21 cellular contexts compared by ENCODE assay signal in genomic region chr2:106363788-106364187, GRCh38.
DNase-seq lines count a peak whose midpoint lies in the region; ATAC-seq and TF ChIP-seq lines count a peak whose summit lies in the region.
"Had no signal": no experiment of that assay in that cellular context is flagged by ENCODE, and none has a peak within 500 bp of the region (broad histone marks: within the 10 kb centered on the region; RNA-seq: fewer than 3 reads in every experiment).

No MANE protein-coding gene starts in this region.

- H2AFZ ChIP-seq in OCI-LY7 (ENCODE audit: low read length): no peak overlapping the region

- no peaks in the 10 kb centered on the region for H4K20me1 ChIP-seq in OCI-LY7 (ENCODE audit: insufficient read depth, low read length)

- H3K9me2 ChIP-seq in OCI-LY7 (ENCODE audit: insufficient read depth, low read length): no peaks in the 10 kb centered on the region

- DNase-seq in activated CD8-positive, alpha-beta T cell treated with anti-CD3 and anti-CD28 coated beads for 36 hours: peak; percentile 25
- no peak for DNase-seq in activated CD8-positive, alpha-beta T cell treated with anti-CD3 and anti-CD28 coated beads, Interleukin-2, amount 10 ng/mL, durations not matched to agents 7 days and 5 days
- DNase-seq in HT1080 (ENCODE audit: low read depth): peak; percentile 13
- no peak for DNase-seq in activated naive CD8-positive, alpha-beta T cell treated with anti-CD3 and anti-CD28 coated beads, Interleukin-2, amount 50 U/mL, for 24 hours
- no peak for DNase-seq in stimulated activated naive B cell treated with anti-CD40 and anti-IgM and Interleukin-4, amounts not matched to agents 10 μg/mL and 1 μg/mL and 100 μg/mL, for 72 hours
- no peak for DNase-seq in OCI-LY7 (ENCODE audit: low spot score)
- no peak for DNase-seq in ecto neural progenitor cell (ENCODE audit: low spot score)
- DNase-seq in effector memory CD8-positive, alpha-beta T cell: no peak
- DNase-seq: Calu3; CD8-positive, alpha-beta memory T cell; EL; GF-D8; NCI-H1694; NCI-H2081; NCI-H446; NCI-H526; RPMI8226; SHP77 had no signal

- CTCF ChIA-PET in activated CD8-positive, alpha-beta T cell treated with anti-CD3 and anti-CD28 coated beads for 36 hours (lab: Charles Lee): no interaction called here
- CTCF ChIA-PET in activated CD8-positive, alpha-beta T cell treated with anti-CD3 and anti-CD28 coated beads, Interleukin-2, amount 10 ng/mL, durations not matched to agents 7 days and 5 days (lab: Charles Lee): no interaction called here
- CTCF ChIA-PET in OCI-LY7 (lab: Charles Lee; ENCODE audit: unreplicated experiment): no interaction called here

- no TSS peak for BruUV-seq in OCI-LY7 (replicated peaks; lab: Mats Ljungman, UMichigan)

- no peak overlapping the region for H3K27ac ChIP-seq in OCI-LY7 (ENCODE audit: low read depth, low read length, poor library complexity, severe bottlenecking)
- H3K27ac ChIP-seq: C4-2B had no signal

- no peaks in the 10 kb centered on the region for H3K79me2 ChIP-seq in OCI-LY7 (ENCODE audit: insufficient read depth, low read depth, low read length)

- POLR2A ChIA-PET in activated CD8-positive, alpha-beta T cell treated with anti-CD3 and anti-CD28 coated beads for 36 hours (lab: Charles Lee): no interaction called here
- POLR2A ChIA-PET in activated CD8-positive, alpha-beta T cell treated with anti-CD3 and anti-CD28 coated beads, Interleukin-2, amount 10 ng/mL, durations not matched to agents 7 days and 5 days (lab: Charles Lee): no interaction called here
- POLR2A ChIA-PET in OCI-LY7 (lab: Charles Lee): no interaction called here

- H3K4me3 Mint-ChIP-seq in activated CD8-positive, alpha-beta T cell treated with anti-CD3 and anti-CD28 coated beads for 36 hours: no peak overlapping the region
- no peak overlapping the region for H3K4me3 Mint-ChIP-seq in activated CD8-positive, alpha-beta T cell treated with anti-CD3 and anti-CD28 coated beads, Interleukin-2, amount 10 ng/mL, durations not matched to agents 7 days and 5 days
- H3K4me3 Mint-ChIP-seq in activated naive CD8-positive, alpha-beta T cell treated with anti-CD3 and anti-CD28 coated beads, Interleukin-2, amount 50 U/mL, for 24 hours: no peak overlapping the region
- no peak overlapping the region for H3K4me3 Mint-ChIP-seq in stimulated activated naive B cell treated with anti-CD40 and anti-IgM and Interleukin-4, amounts not matched to agents 10 μg/mL and 1 μg/mL and 100 μg/mL, for 72 hours
- no peak overlapping the region for H3K4me3 Mint-ChIP-seq in effector memory CD8-positive, alpha-beta T cell
- H3K4me3 Mint-ChIP-seq: IgD-negative memory B cell had no signal

- H3K9me3 ChIP-seq in OCI-LY7 (ENCODE audit: low read length): no peaks in the 10 kb centered on the region

- no peak overlapping the region for H3K4me2 ChIP-seq in OCI-LY7 (ENCODE audit: low read length)

- H3K36me3 ChIP-seq in OCI-LY7 (ENCODE audit: insufficient read depth, low read length): no peaks in the 10 kb centered on the region

- no peaks in the 10 kb centered on the region for H3K36me3 Mint-ChIP-seq in activated CD8-positive, alpha-beta T cell treated with anti-CD3 and anti-CD28 coated beads for 36 hours (ENCODE audit: low read depth)
- no peaks in the 10 kb centered on the region for H3K36me3 Mint-ChIP-seq in activated CD8-positive, alpha-beta T cell treated with anti-CD3 and anti-CD28 coated beads, Interleukin-2, amount 10 ng/mL, durations not matched to agents 7 days and 5 days (ENCODE audit: low read depth)
- no peaks in the 10 kb centered on the region for H3K36me3 Mint-ChIP-seq in activated naive CD8-positive, alpha-beta T cell treated with anti-CD3 and anti-CD28 coated beads, Interleukin-2, amount 50 U/mL, for 24 hours (ENCODE audit: low read depth)
- peaks cover 0 to 2% of the 10 kb centered on the region in 2 donors for H3K36me3 Mint-ChIP-seq in stimulated activated naive B cell treated with anti-CD40 and anti-IgM and Interleukin-4, amounts not matched to agents 10 μg/mL and 1 μg/mL and 100 μg/mL, for 72 hours
- H3K36me3 Mint-ChIP-seq in effector memory CD8-positive, alpha-beta T cell (ENCODE audit: insufficient read depth): no peaks in the 10 kb centered on the region
- H3K36me3 Mint-ChIP-seq: CD8-positive, alpha-beta memory T cell; IgD-negative memory B cell had no signal

- intact Hi-C loops in activated CD8-positive, alpha-beta T cell treated with anti-CD3 and anti-CD28 coated beads for 36 hours (cut with micrococcal nuclease): no loop called here
- intact Hi-C loops in OCI-LY7 (cut with micrococcal nuclease; ENCODE audit: unreplicated experiment): no loop called here

- H3K9me3 Mint-ChIP-seq in activated CD8-positive, alpha-beta T cell treated with anti-CD3 and anti-CD28 coated beads for 36 hours: peaks cover 2% of the 10 kb centered on the region
- no peaks in the 10 kb centered on the region for H3K9me3 Mint-ChIP-seq in activated CD8-positive, alpha-beta T cell treated with anti-CD3 and anti-CD28 coated beads, Interleukin-2, amount 10 ng/mL, durations not matched to agents 7 days and 5 days (ENCODE audit: insufficient read depth)
- H3K9me3 Mint-ChIP-seq in activated naive CD8-positive, alpha-beta T cell treated with anti-CD3 and anti-CD28 coated beads, Interleukin-2, amount 50 U/mL, for 24 hours: no peaks in the 10 kb centered on the region
- peaks cover 0 to 2% of the 10 kb centered on the region in 2 donors for H3K9me3 Mint-ChIP-seq in stimulated activated naive B cell treated with anti-CD40 and anti-IgM and Interleukin-4, amounts not matched to agents 10 μg/mL and 1 μg/mL and 100 μg/mL, for 72 hours
- H3K9me3 Mint-ChIP-seq in effector memory CD8-positive, alpha-beta T cell: no peaks in the 10 kb centered on the region
- H3K9me3 Mint-ChIP-seq: CD8-positive, alpha-beta memory T cell; IgD-negative memory B cell had no signal

- peaks cover 3% of the 10 kb centered on the region for H3K27me3 Mint-ChIP-seq in activated CD8-positive, alpha-beta T cell treated with anti-CD3 and anti-CD28 coated beads for 36 hours
- H3K27me3 Mint-ChIP-seq in activated CD8-positive, alpha-beta T cell treated with anti-CD3 and anti-CD28 coated beads, Interleukin-2, amount 10 ng/mL, durations not matched to agents 7 days and 5 days (ENCODE audit: low read depth): peaks cover 13% of the 10 kb centered on the region
- peaks cover 5% of the 10 kb centered on the region for H3K27me3 Mint-ChIP-seq in activated naive CD8-positive, alpha-beta T cell treated with anti-CD3 and anti-CD28 coated beads, Interleukin-2, amount 50 U/mL, for 24 hours
- H3K27me3 Mint-ChIP-seq in stimulated activated naive B cell treated with anti-CD40 and anti-IgM and Interleukin-4, amounts not matched to agents 10 μg/mL and 1 μg/mL and 100 μg/mL, for 72 hours: peaks cover 0 to 6% of the 10 kb centered on the region in 2 donors
- H3K27me3 Mint-ChIP-seq in effector memory CD8-positive, alpha-beta T cell: peaks cover 31% of the 10 kb centered on the region in 2 donors

- no peak overlapping the region for H3K4me3 ChIP-seq in OCI-LY7 (ENCODE audit: low read depth, low read length, poor library complexity, severe bottlenecking)

- peaks cover 6% of the 10 kb centered on the region for H3K4me1 Mint-ChIP-seq in activated CD8-positive, alpha-beta T cell treated with anti-CD3 and anti-CD28 coated beads for 36 hours (ENCODE audit: low read depth)
- H3K4me1 Mint-ChIP-seq in activated CD8-positive, alpha-beta T cell treated with anti-CD3 and anti-CD28 coated beads, Interleukin-2, amount 10 ng/mL, durations not matched to agents 7 days and 5 days (ENCODE audit: low read depth): no peaks in the 10 kb centered on the region
- H3K4me1 Mint-ChIP-seq in activated naive CD8-positive, alpha-beta T cell treated with anti-CD3 and anti-CD28 coated beads, Interleukin-2, amount 50 U/mL, for 24 hours: peaks cover 12% of the 10 kb centered on the region
- no peaks in the 10 kb centered on the region for H3K4me1 Mint-ChIP-seq in stimulated activated naive B cell treated with anti-CD40 and anti-IgM and Interleukin-4, amounts not matched to agents 10 μg/mL and 1 μg/mL and 100 μg/mL, for 72 hours
- no peaks in the 10 kb centered on the region for H3K4me1 Mint-ChIP-seq in effector memory CD8-positive, alpha-beta T cell (ENCODE audit: low read depth in 2 of 2)
- H3K4me1 Mint-ChIP-seq: CD8-positive, alpha-beta memory T cell; IgD-negative memory B cell had no signal

- TF ChIP-seq CTCF in activated CD8-positive, alpha-beta T cell treated with anti-CD3 and anti-CD28 coated beads for 36 hours (IDR thresholded peaks at IDR 0.05): no peak
- TF ChIP-seq CTCF in OCI-LY7 (conservative IDR thresholded peaks at IDR 0.05; ENCODE audit: low read length): no peak

- ATAC-seq in activated CD8-positive, alpha-beta T cell treated with anti-CD3 and anti-CD28 coated beads for 36 hours: peak; percentile 80
- ATAC-seq in activated CD8-positive, alpha-beta T cell treated with anti-CD3 and anti-CD28 coated beads, Interleukin-2, amount 10 ng/mL, durations not matched to agents 7 days and 5 days: no peak
- peak; percentile 88 for ATAC-seq in activated naive CD8-positive, alpha-beta T cell treated with anti-CD3 and anti-CD28 coated beads, Interleukin-2, amount 50 U/mL, for 24 hours
- peak; percentile 38 to 60 for ATAC-seq in stimulated activated naive B cell treated with anti-CD40 and anti-IgM and Interleukin-4, amounts not matched to agents 10 μg/mL and 1 μg/mL and 100 μg/mL, for 72 hours (replicated peaks)
- no peak for ATAC-seq in effector memory CD8-positive, alpha-beta T cell (replicated peaks)
- ATAC-seq: HCT116 had no signal

- no peaks in the 10 kb centered on the region for H3K4me1 ChIP-seq in OCI-LY7 (ENCODE audit: insufficient read depth, low read length, poor library complexity, severe bottlenecking)

- H3K27ac Mint-ChIP-seq in activated CD8-positive, alpha-beta T cell treated with anti-CD3 and anti-CD28 coated beads for 36 hours: no peak overlapping the region
- no peak overlapping the region for H3K27ac Mint-ChIP-seq in activated CD8-positive, alpha-beta T cell treated with anti-CD3 and anti-CD28 coated beads, Interleukin-2, amount 10 ng/mL, durations not matched to agents 7 days and 5 days
- H3K27ac Mint-ChIP-seq in activated naive CD8-positive, alpha-beta T cell treated with anti-CD3 and anti-CD28 coated beads, Interleukin-2, amount 50 U/mL, for 24 hours: peak overlapping the region; percentile 29
- H3K27ac Mint-ChIP-seq in stimulated activated naive B cell treated with anti-CD40 and anti-IgM and Interleukin-4, amounts not matched to agents 10 μg/mL and 1 μg/mL and 100 μg/mL, for 72 hours: no peak overlapping the region
- H3K27ac Mint-ChIP-seq in effector memory CD8-positive, alpha-beta T cell: no peak overlapping the region
- H3K27ac Mint-ChIP-seq: IgD-negative memory B cell had no signal

Comparison
In these comparisons a context has a peak if more than half of its experiments do, and no peak if none do; other contexts are left out.
1. ATAC-seq: peak in activated CD8-positive, alpha-beta T cell treated with anti-CD3 and anti-CD28 coated beads for 36 hours (single experiment), activated naive CD8-positive, alpha-beta T cell treated with anti-CD3 and anti-CD28 coated beads, Interleukin-2, amount 50 U/mL, for 24 hours (single experiment) and stimulated activated naive B cell treated with anti-CD40 and anti-IgM and Interleukin-4, amounts not matched to agents 10 μg/mL and 1 μg/mL and 100 μg/mL, for 72 hours (2 of 2); none in activated CD8-positive, alpha-beta T cell treated with anti-CD3 and anti-CD28 coated beads, Interleukin-2, amount 10 ng/mL, durations not matched to agents 7 days and 5 days (single experiment) and effector memory CD8-positive, alpha-beta T cell (single experiment).
2. DNase-seq: peak in activated CD8-positive, alpha-beta T cell treated with anti-CD3 and anti-CD28 coated beads for 36 hours (single experiment) and HT1080 (single experiment); none in activated CD8-positive, alpha-beta T cell treated with anti-CD3 and anti-CD28 coated beads, Interleukin-2, amount 10 ng/mL, durations not matched to agents 7 days and 5 days (single experiment), activated naive CD8-positive, alpha-beta T cell treated with anti-CD3 and anti-CD28 coated beads, Interleukin-2, amount 50 U/mL, for 24 hours (single experiment), stimulated activated naive B cell treated with anti-CD40 and anti-IgM and Interleukin-4, amounts not matched to agents 10 μg/mL and 1 μg/mL and 100 μg/mL, for 72 hours (single experiment), OCI-LY7 (single experiment), ecto neural progenitor cell (single experiment) and effector memory CD8-positive, alpha-beta T cell (0 of 3).